Comparison of ENCODE assay signal across 23 cellular contexts in genomic region chr19:34573226-34573864, GRCh38.
"Had no signal": no experiment of that assay in that cellular context is flagged by ENCODE, and none has a peak within 500 bp of the region (broad histone marks: within the 10 kb centered on the region; RNA-seq: fewer than 3 reads in every experiment).

No MANE protein-coding gene starts in this region.

- H3K4me3 ChIP-seq: colonic mucosa, esophagus squamous epithelium, left lung, mucosa of descending colon, neural progenitor cell, psoas muscle, skin epidermis, spleen, thoracic aorta, tibial nerve, upper lobe of left lung had no signal

- FAIRE-seq: keratinocyte, urothelium cell line had no signal

- H3K27ac ChIP-seq: colonic mucosa, esophagus squamous epithelium, left lung, neural progenitor cell, psoas muscle, skin epidermis, spleen, thoracic aorta, tibial nerve, upper lobe of left lung had no signal

- H3K4me2 ChIP-seq: neural progenitor cell had no signal

- ATAC-seq: left lung; mucosa of descending colon; naive thymus-derived CD4-positive, alpha-beta T cell; psoas muscle; stimulated activated memory B cell treated with anti-CD40 and anti-IgM and Interleukin-4, amounts not matched to agents 10 μg/mL and 1 μg/mL and 100 μg/mL, for 72 hours; stimulated activated naive CD8-positive, alpha-beta T cell treated with anti-CD3 and anti-CD28 coated beads, Interleukin-15, Interleukin-2, amounts not matched to agents 100 U/mL and 50 U/mL, for 24 hours had no signal

- H3K27me3 ChIP-seq: colonic mucosa, tibial nerve, upper lobe of left lung had no signal

- H3K36me3 ChIP-seq: colonic mucosa, esophagus squamous epithelium, left lung, neural progenitor cell, spleen, thoracic aorta, tibial nerve, upper lobe of left lung had no signal

- H3K4me1 ChIP-seq: colonic mucosa, left lung, neural progenitor cell, psoas muscle, tibial nerve had no signal

- DNase-seq: colonic mucosa; effector CD8-positive, alpha-beta T cell; endodermal cell; esophagus squamous epithelium; foreskin melanocyte; left lung; mesenchymal stem cell; mucosa of descending colon; naive thymus-derived CD4-positive, alpha-beta T cell; nucleus accumbens; psoas muscle; right cardiac atrium; spleen; stimulated activated CD4-positive, alpha-beta T cell treated with anti-CD3 and anti-CD28 coated beads, Interleukin-4, amount 100 ng/mL, for 4 hours; stimulated activated naive CD8-positive, alpha-beta T cell treated with anti-CD3 and anti-CD28 coated beads, Interleukin-15, Interleukin-2, amounts not matched to agents 100 U/mL and 50 U/mL, for 24 hours had no signal

- H3K9me3 ChIP-seq: colonic mucosa had no signal

- H2AFZ ChIP-seq: neural progenitor cell had no signal

- H3K9ac ChIP-seq: neural progenitor cell had no signal
